ENCODE assay signal across 6 cellular contexts in genomic region chr16:23595246-23595950, GRCh38.
DNase-seq lines count a peak whose midpoint lies in the region; ATAC-seq lines count a peak whose summit lies in the region.

No MANE protein-coding gene starts in this region.

- H3K4me3 ChIP-seq in muscle layer of colon (ENCODE audit: low read depth in 1 of 2, low read length in 2 of 2): peak overlapping the region; percentile 90 to 100

- H3K9ac ChIP-seq in muscle layer of colon (ENCODE audit: low read length): peak overlapping the region; percentile 92

- H3K4me1 ChIP-seq in muscle layer of colon (ENCODE audit: insufficient read depth, low read length): peaks cover 14% of the 10 kb centered on the region

- H3K27ac ChIP-seq in angular gyrus (ENCODE audit: low read depth, low read length) (peak overlapping the region; percentile 82), muscle layer of colon (ENCODE audit: low read depth, low read length) (peak overlapping the region; percentile 80)

- H3K36me3 ChIP-seq in muscle layer of colon (ENCODE audit: insufficient read depth, low read length): peaks cover 21% of the 10 kb centered on the region

- DNase-seq in DMS79 treated with DMSO at 0.1 percent for 48 hours (lab: John Stamatoyannopoulos, UW) (no peak), AG20443 (ENCODE audit: low spot score) (no peak)

- peak; percentile 23 for ATAC-seq in HG03175 (IDR thresholded peaks at IDR 0.05; ENCODE audit: unreplicated experiment)
- no peak for ATAC-seq in GM19467 (IDR thresholded peaks at IDR 0.05; ENCODE audit: unreplicated experiment)

- H3K9me3 ChIP-seq in muscle layer of colon (ENCODE audit: low read length): no peaks in the 10 kb centered on the region

- no peaks in the 10 kb centered on the region for H3K27me3 ChIP-seq in muscle layer of colon (ENCODE audit: control insufficient read depth in 1 of 2, insufficient read depth in 2 of 2, low read length in 2 of 2)
